Comparison of ENCODE assay signal across 1 cellular context in the genomic region with DNA sequence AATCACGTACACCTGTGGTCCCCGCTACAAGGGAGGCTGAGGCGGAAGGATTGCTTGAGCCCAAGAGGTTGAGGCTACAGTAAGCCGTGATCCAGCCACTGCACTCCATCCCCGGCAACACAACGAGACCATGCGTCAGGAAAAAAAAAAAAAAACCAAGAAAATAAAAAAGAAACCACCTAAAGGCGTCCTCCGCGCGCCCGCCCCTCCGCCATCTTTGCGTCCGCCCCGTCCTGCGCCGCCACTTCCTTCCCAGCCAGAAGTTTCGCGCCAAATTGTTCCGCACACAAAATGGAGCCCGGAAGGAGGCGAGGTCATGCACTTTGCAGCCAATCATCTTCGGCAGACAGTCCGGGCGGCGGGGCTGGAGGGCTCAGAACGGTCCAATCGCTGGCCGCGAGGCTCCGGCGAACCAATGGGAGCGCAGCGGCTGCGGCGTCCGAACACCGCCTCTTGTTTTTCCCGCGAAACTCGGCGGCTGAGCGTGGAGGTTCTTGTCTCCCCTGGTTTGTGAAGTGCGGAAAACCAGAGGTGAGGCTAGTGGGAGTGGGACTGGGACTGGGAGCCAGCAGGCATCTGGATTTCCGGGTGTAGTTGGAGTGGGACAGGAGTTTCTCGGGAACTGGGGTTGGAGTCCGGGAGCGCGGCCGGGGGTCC.
TF ChIP-seq lines count a peak whose summit lies in the region.

TSS of gene MCM5 (plus strand) at position 463 of the 657 bp plus-strand sequence. CDS start 299 bp downstream, outside the sequence.

TF ChIP-seq in HepG2, 621 proteins besides CTCF, POLR2A, EP300 and RAD21 (continued from another document):
- TF ChIP-seq XBP1 (CRISPR knock-in tag; IDR thresholded peaks at IDR 0.05) (no peak), ARNT2 (CRISPR knock-in tag; IDR thresholded peaks at IDR 0.05; ENCODE audit: low read depth) (peak; percentile 89), HNRNPUL1 (IDR thresholded peaks at IDR 0.05; ENCODE audit: low read depth, low read length) (no peak), NFYB (CRISPR knock-in tag; IDR thresholded peaks at IDR 0.05) (peak; percentile 99)
